ENCODE assay signal across 11 cellular contexts in genomic region chr11:75560644-75561043, GRCh38. TPM values are rescaled to one million over a fixed set of nuclear protein-coding genes. Genes with fewer than 3 reads are reported as not detected.
DNase-seq lines count a peak whose midpoint lies in the region; ATAC-seq and TF ChIP-seq lines count a peak whose summit lies in the region.
"Had no signal": no experiment of that assay in that cellular context is flagged by ENCODE, and none has a peak within 500 bp of the region (broad histone marks: within the 10 kb centered on the region; RNA-seq: fewer than 3 reads in every experiment).

No MANE protein-coding gene starts in this region.

- no peak overlapping the region for H2BK120ac ChIP-seq in neuronal stem cell (ENCODE audit: low read depth, low read length)

- no peak overlapping the region for H3K14ac ChIP-seq in neuronal stem cell (ENCODE audit: low read length)

- ATAC-seq in effector memory CD8-positive, alpha-beta T cell (replicated peaks) = no peak
- ATAC-seq: foreskin keratinocyte had no signal

- no peak overlapping the region for H2BK15ac ChIP-seq in neuronal stem cell (ENCODE audit: low read length)

- H3K36me3 ChIP-seq in neuronal stem cell (replicated peaks in 1 of 2; ENCODE audit: control insufficient read depth in 2 of 2, insufficient read depth in 2 of 2, low read length in 2 of 2) (peaks cover 0 to 22% of the 10 kb centered on the region in 2 donors), WERI-Rb-1 (no peaks in the 10 kb centered on the region)

- no peak overlapping the region for H3K9ac ChIP-seq in neuronal stem cell (ENCODE audit: low read depth, low read length, poor library complexity)

- peaks cover 12% of the 10 kb centered on the region for H3K27me3 Mint-ChIP-seq in IgD-negative memory B cell
- H3K27me3 Mint-ChIP-seq in effector memory CD8-positive, alpha-beta T cell = no peaks in the 10 kb centered on the region

- no peaks in the 10 kb centered on the region for H3K9me3 Mint-ChIP-seq in IgD-negative memory B cell
- no peaks in the 10 kb centered on the region for H3K9me3 Mint-ChIP-seq in effector memory CD8-positive, alpha-beta T cell

- no peak overlapping the region for H3K27ac Mint-ChIP-seq in IgD-negative memory B cell
- H3K27ac Mint-ChIP-seq in effector memory CD8-positive, alpha-beta T cell = peak overlapping the region; percentile 91 to 96

- no peak overlapping the region for H3K4ac ChIP-seq in neuronal stem cell (ENCODE audit: low read length)

- H3K4me2 ChIP-seq in neuronal stem cell (ENCODE audit: insufficient read depth, low read length, poor library complexity, severe bottlenecking) = no peak overlapping the region

- H3K4me3 Mint-ChIP-seq in IgD-negative memory B cell = peak overlapping the region in 3 of 4 donors; percentile 34 to 84 (median 58)
- H3K4me3 Mint-ChIP-seq in effector memory CD8-positive, alpha-beta T cell = peak overlapping the region; percentile 91 to 99

- H2AK5ac ChIP-seq in neuronal stem cell (ENCODE audit: low read depth, low read length) = no peak overlapping the region

- H3K4me3 ChIP-seq in neuronal stem cell (ENCODE audit: low read length in 2 of 2) = no peak overlapping the region
- no peak overlapping the region for H3K4me3 ChIP-seq in WERI-Rb-1 (ENCODE audit: low read depth, low read length)

- TF ChIP-seq CTCF in WERI-Rb-1 (IDR thresholded peaks at IDR 0.05; ENCODE audit: low read depth, low read length) = no peak

- peaks cover 40 to 58% of the 10 kb centered on the region in 2 donors for H3K4me1 ChIP-seq in neuronal stem cell (ENCODE audit: control insufficient read depth in 2 of 2, insufficient read depth in 1 of 2, low read depth in 1 of 2, low read length in 2 of 2)

- no peaks in the 10 kb centered on the region for H3K79me1 ChIP-seq in neuronal stem cell (ENCODE audit: low read depth, low read length)

- H2BK12ac ChIP-seq in neuronal stem cell (ENCODE audit: low read length) = no peak overlapping the region

- peaks cover 5 to 14% (median 7%) of the 10 kb centered on the region in 3 donors for H3K4me1 Mint-ChIP-seq in IgD-negative memory B cell
- H3K4me1 Mint-ChIP-seq in effector memory CD8-positive, alpha-beta T cell (ENCODE audit: low read depth in 2 of 2) = peaks cover 39 to 40% of the 10 kb centered on the region in 2 donors

- no CpG with 5 or more reads among the region's 1 CpG for WGBS in neuronal stem cell (ENCODE audit: extremely low coverage in 2 of 2, insufficient read length in 2 of 2, insufficient replicate concordance in 1 of 2), 2 donors

- no peak overlapping the region for H3K23ac ChIP-seq in neuronal stem cell (ENCODE audit: low read depth, low read length, poor library complexity)

- no peak overlapping the region for H3K27ac ChIP-seq in neuronal stem cell (replicated peaks; ENCODE audit: low read length)
- no peak overlapping the region for H3K27ac ChIP-seq in WERI-Rb-1
- H3K27ac ChIP-seq: foreskin keratinocyte had no signal

- H4K8ac ChIP-seq in neuronal stem cell (ENCODE audit: low read depth, low read length) = no peak overlapping the region

- H3K18ac ChIP-seq in neuronal stem cell (ENCODE audit: low read length) = no peak overlapping the region

- H2AFZ ChIP-seq in neuronal stem cell (ENCODE audit: low read length) = peak overlapping the region; percentile 37

- no peaks in the 10 kb centered on the region for H3K27me3 ChIP-seq in neuronal stem cell (ENCODE audit: control insufficient read depth in 3 of 3, insufficient read depth in 3 of 3, low read depth in 1 of 3, low read length in 3 of 3)
- no peaks in the 10 kb centered on the region for H3K27me3 ChIP-seq in WERI-Rb-1 (ENCODE audit: insufficient read depth, low read depth, severe bottlenecking)
- H3K27me3 ChIP-seq: foreskin keratinocyte had no signal

- no peaks in the 10 kb centered on the region for H3K36me3 Mint-ChIP-seq in IgD-negative memory B cell
- H3K36me3 Mint-ChIP-seq in effector memory CD8-positive, alpha-beta T cell (ENCODE audit: insufficient read depth) = no peaks in the 10 kb centered on the region

- H3K9me3 ChIP-seq in neuronal stem cell (replicated peaks in 1 of 2; ENCODE audit: control insufficient read depth in 2 of 2, insufficient read depth in 1 of 2, low read depth in 1 of 2, low read length in 2 of 2) (no peaks in the 10 kb centered on the region), WERI-Rb-1 (ENCODE audit: severe bottlenecking) (no peaks in the 10 kb centered on the region)

- DNase-seq in AG08395 (ENCODE audit: low spot score) (peak; percentile 43), neuronal stem cell (ENCODE audit: low spot score) (no peak), OCI-M2 (lab: John Stamatoyannopoulos, UW; ENCODE audit: unreplicated experiment) (no peak), COLO668 (lab: John Stamatoyannopoulos, UW; ENCODE audit: unreplicated experiment) (no peak), WERI-Rb-1 (no peak)
- no peak for DNase-seq in effector memory CD8-positive, alpha-beta T cell
- no peak for DNase-seq in activated CD4-positive, CD25-positive, alpha-beta regulatory T cell treated with anti-CD3 and anti-CD28 coated beads, Interleukin-2, amount 50 U/mL, for 72 hours
- DNase-seq: aorta, foreskin keratinocyte, MM.1S had no signal

- H4K91ac ChIP-seq in neuronal stem cell (ENCODE audit: low read depth, low read length, poor library complexity) = no peak overlapping the region

- no peak overlapping the region for H2BK5ac ChIP-seq in neuronal stem cell (ENCODE audit: low read length)

RNA-seq across cellular contexts. Expression of gene SERPINH1, which starts 1.4 kb away (rescaled TPM):
- polyA plus RNA-seq in IgD-negative memory B cell = 1.8 TPM
- 246 TPM for polyA plus RNA-seq in neuronal stem cell (2013, experiment 1 of 2)
- 246 TPM for polyA plus RNA-seq in neuronal stem cell (2013, experiment 2 of 2)

RNA-seq across cellular contexts. Expression of gene GDPD5, which starts 34.9 kb away (rescaled TPM):
- 27.8 TPM for polyA plus RNA-seq in IgD-negative memory B cell
- 10.9 TPM for polyA plus RNA-seq in neuronal stem cell (2013, experiment 1 of 2)
- 11.1 TPM for polyA plus RNA-seq in neuronal stem cell (2013, experiment 2 of 2)

Comparison
In these comparisons a context has a peak if more than half of its experiments do, and no peak if none do; other contexts are left out.
1. H3K27ac Mint-ChIP-seq: peak in effector memory CD8-positive, alpha-beta T cell (2 of 2); none in IgD-negative memory B cell (0 of 3).